Comparison of ENCODE assay signal across 8 cellular contexts in the genomic region with DNA sequence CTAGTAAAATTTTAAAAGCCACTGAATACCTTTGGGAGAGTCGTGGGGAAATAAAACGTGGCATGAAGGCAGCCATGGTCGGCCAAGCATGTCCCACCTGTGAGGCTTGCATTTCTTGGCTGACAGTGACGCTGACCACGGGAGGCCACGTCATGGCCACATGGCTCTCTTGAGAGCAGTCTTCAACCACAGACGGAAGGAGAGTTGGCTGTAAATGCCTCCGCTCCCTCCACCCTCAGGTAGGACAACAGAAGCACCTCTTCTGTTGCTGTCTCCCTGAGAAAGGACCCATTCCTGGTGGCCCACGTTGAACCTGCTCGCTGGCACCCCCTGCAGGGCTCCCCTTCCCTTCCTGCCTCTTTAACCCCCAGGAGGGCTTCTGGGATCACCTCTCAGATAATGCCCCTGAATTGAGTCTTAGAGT. TPM values are rescaled to one million over a fixed set of nuclear protein-coding genes. Genes with fewer than 3 reads are reported as not detected.
DNase-seq lines count a peak whose midpoint lies in the region; ATAC-seq, FAIRE-seq and TF ChIP-seq lines count a peak whose summit lies in the region.

No MANE protein-coding gene starts in this region.

- H3K79me2 ChIP-seq in keratinocyte (ENCODE audit: control insufficient read depth, insufficient read depth, low read length): no peaks in the 10 kb centered on the region

- H3K4me1 ChIP-seq in keratinocyte (ENCODE audit: control insufficient read depth, extremely low read depth, insufficient read depth, low read length): no peaks in the 10 kb centered on the region
- H3K4me1 ChIP-seq in CD4-positive, alpha-beta memory T cell (ENCODE audit: insufficient read depth, low read length): no peaks in the 10 kb centered on the region

- no peak overlapping the region for H3K27ac Mint-ChIP-seq in natural killer cell
- H3K27ac Mint-ChIP-seq in natural killer cell treated with Interleukin-12 subunit alpha and Interleukin-12 subunit beta and Interleukin-15 and Interleukin-18, amount 100 ng/mL, for 72 hours: no peak overlapping the region
- no peak overlapping the region for H3K27ac Mint-ChIP-seq in CD4-positive, alpha-beta memory T cell

- TF ChIP-seq CTCF in natural killer cell (IDR thresholded peaks at IDR 0.05): peak; percentile 10
- peak; percentile 28 to 56 (median 49) for TF ChIP-seq CTCF in keratinocyte (optimal IDR thresholded peaks at IDR 0.05 in 1 of 3, IDR thresholded peaks at IDR 0.05 in 1 of 3, conservative IDR thresholded peaks at IDR 0.05 in 1 of 3; ENCODE audit: extremely low read depth in 1 of 3, insufficient read depth in 2 of 3, low read length in 3 of 3)

- H3K27me3 ChIP-seq in keratinocyte (ENCODE audit: control insufficient read depth, extremely low read depth, insufficient read depth, low read length): no peaks in the 10 kb centered on the region
- H3K27me3 ChIP-seq in CD4-positive, alpha-beta memory T cell (ENCODE audit: insufficient read depth, low read length): no peaks in the 10 kb centered on the region

- dilution Hi-C loops in keratinocyte (cut with MboI; ENCODE audit: extremely low pct_ligation_motif_present, low sequenced_read_pairs): no loop called here

- peaks cover 0 to 8% of the 10 kb centered on the region in 2 donors for H3K4me1 Mint-ChIP-seq in natural killer cell
- H3K4me1 Mint-ChIP-seq in natural killer cell treated with Interleukin-12 subunit alpha and Interleukin-12 subunit beta and Interleukin-15 and Interleukin-18, amount 100 ng/mL, for 72 hours (ENCODE audit: low read depth in 2 of 2): peaks cover 6 to 9% of the 10 kb centered on the region in 2 donors
- peaks cover 3 to 7% (median 4%) of the 10 kb centered on the region in 4 donors for H3K4me1 Mint-ChIP-seq in CD4-positive, alpha-beta memory T cell

- ATAC-seq in natural killer cell (peak; percentile 23 to 31 (median 23)), HG03139 (IDR thresholded peaks at IDR 0.05; ENCODE audit: unreplicated experiment) (peak; percentile 74), HG03045 (IDR thresholded peaks at IDR 0.05; ENCODE audit: unreplicated experiment) (no peak)
- ATAC-seq in natural killer cell treated with Interleukin-12 subunit alpha and Interleukin-12 subunit beta and Interleukin-15 and Interleukin-18, amount 100 ng/mL, for 72 hours: no peak

- H3K4me3 Mint-ChIP-seq in natural killer cell: no peak overlapping the region
- no peak overlapping the region for H3K4me3 Mint-ChIP-seq in natural killer cell treated with Interleukin-12 subunit alpha and Interleukin-12 subunit beta and Interleukin-15 and Interleukin-18, amount 100 ng/mL, for 72 hours
- H3K4me3 Mint-ChIP-seq in CD4-positive, alpha-beta memory T cell: no peak overlapping the region

- H3K27ac ChIP-seq in keratinocyte (ENCODE audit: control insufficient read depth, insufficient read depth, low read length): no peak overlapping the region
- no peak overlapping the region for H3K27ac ChIP-seq in CD4-positive, alpha-beta memory T cell (ENCODE audit: low read depth, low read length)

- no peaks in the 10 kb centered on the region for H3K36me3 Mint-ChIP-seq in natural killer cell
- no peaks in the 10 kb centered on the region for H3K36me3 Mint-ChIP-seq in natural killer cell treated with Interleukin-12 subunit alpha and Interleukin-12 subunit beta and Interleukin-15 and Interleukin-18, amount 100 ng/mL, for 72 hours
- no peaks in the 10 kb centered on the region for H3K36me3 Mint-ChIP-seq in CD4-positive, alpha-beta memory T cell

- H3K9me3 ChIP-seq in keratinocyte (ENCODE audit: control insufficient read depth, low read depth, low read length): no peaks in the 10 kb centered on the region
- H3K9me3 ChIP-seq in CD4-positive, alpha-beta memory T cell (ENCODE audit: control insufficient read depth in 1 of 2, low read length in 2 of 2): no peaks in the 10 kb centered on the region

- intact Hi-C loops in natural killer cell (cut with micrococcal nuclease): no loop called here
- intact Hi-C loops in CD4-positive, alpha-beta memory T cell (cut with micrococcal nuclease): no loop called here

- no peaks in the 10 kb centered on the region for H3K9me1 ChIP-seq in keratinocyte (ENCODE audit: control insufficient read depth, extremely low read depth, insufficient read depth, low read length)

- no peak overlapping the region for H3K4me3 ChIP-seq in keratinocyte (ENCODE audit: control insufficient read depth in 2 of 3, extremely low read depth in 1 of 3, insufficient read depth in 2 of 3, low read depth in 1 of 3, low read length in 3 of 3)
- H3K4me3 ChIP-seq in CD4-positive, alpha-beta memory T cell (ENCODE audit: low read length in 2 of 2): no peak overlapping the region

- H3K36me3 ChIP-seq in keratinocyte (ENCODE audit: control insufficient read depth in 2 of 2, extremely low read depth in 1 of 2, insufficient read depth in 2 of 2, low read length in 2 of 2): no peaks in the 10 kb centered on the region
- no peaks in the 10 kb centered on the region for H3K36me3 ChIP-seq in CD4-positive, alpha-beta memory T cell (ENCODE audit: insufficient read depth, low read length)

- no peaks in the 10 kb centered on the region for H4K20me1 ChIP-seq in keratinocyte (ENCODE audit: control insufficient read depth, extremely low read depth, insufficient read depth, low read length)

- H3K9me3 Mint-ChIP-seq in natural killer cell: no peaks in the 10 kb centered on the region
- no peaks in the 10 kb centered on the region for H3K9me3 Mint-ChIP-seq in natural killer cell treated with Interleukin-12 subunit alpha and Interleukin-12 subunit beta and Interleukin-15 and Interleukin-18, amount 100 ng/mL, for 72 hours
- no peaks in the 10 kb centered on the region for H3K9me3 Mint-ChIP-seq in CD4-positive, alpha-beta memory T cell

- CTCF ChIA-PET in CD4-positive, alpha-beta memory T cell (lab: Charles Lee; ENCODE audit: partially characterized antibody): interaction anchor here (1.3 kb wide), 1 partner anchor 19 kb away, joined by 3 read pairs; no protein-coding TSS in a partner anchor

- POLR2A ChIA-PET in CD4-positive, alpha-beta memory T cell (lab: Charles Lee; ENCODE audit: partially characterized antibody): no interaction called here

- no peak for FAIRE-seq in keratinocyte (lab: Jason Lieb, UNC)

- H3K27me3 Mint-ChIP-seq in natural killer cell (ENCODE audit: low read depth in 2 of 2): no peaks in the 10 kb centered on the region
- H3K27me3 Mint-ChIP-seq in natural killer cell treated with Interleukin-12 subunit alpha and Interleukin-12 subunit beta and Interleukin-15 and Interleukin-18, amount 100 ng/mL, for 72 hours: no peaks in the 10 kb centered on the region
- H3K27me3 Mint-ChIP-seq in CD4-positive, alpha-beta memory T cell: peaks cover 0 to 2% of the 10 kb centered on the region in 2 donors

- no peak overlapping the region for H3K9ac ChIP-seq in keratinocyte (ENCODE audit: control insufficient read depth, extremely low read depth, insufficient read depth, low read length)

- no peak overlapping the region for H2AFZ ChIP-seq in keratinocyte (ENCODE audit: control insufficient read depth, low read length)

- no peak for DNase-seq in natural killer cell
- no peak for DNase-seq in natural killer cell treated with Interleukin-12 subunit alpha and Interleukin-12 subunit beta and Interleukin-15 and Interleukin-18, amount 100 ng/mL, for 72 hours (ENCODE audit: low spot score)
- peak; percentile 42 for DNase-seq in SKM-1 (lab: John Stamatoyannopoulos, UW; ENCODE audit: unreplicated experiment)
- no peak for DNase-seq in keratinocyte (ENCODE audit: low read depth, low spot score)
- DNase-seq in CD4-positive, alpha-beta memory T cell: no peak
- no peak for DNase-seq in T1000 (lab: John Stamatoyannopoulos, UW)

- no peak overlapping the region for H3K4me2 ChIP-seq in keratinocyte (ENCODE audit: control insufficient read depth, extremely low read depth, insufficient read depth, low read depth, low read length)

RNA-seq across cellular contexts. Expression of gene LRRC25, which starts 10.6 kb away (rescaled TPM):
- 10 to 100 TPM in 2 of 3 donors, 1 to 10 TPM in 1; 3.9 to 28.2 (median 12.0) TPM for total RNA-seq in natural killer cell
- not detected for total RNA-seq in natural killer cell treated with Interleukin-12 subunit alpha and Interleukin-12 subunit beta and Interleukin-15 and Interleukin-18, amount 100 ng/mL, for 72 hours
- polyA plus RNA-seq in keratinocyte: not detected in 3 replicates
- polyA plus RNA-seq in keratinocyte (2011; ENCODE audit: low read depth): not detected
- polyA plus RNA-seq in keratinocyte (2011; cell fraction: cytosol; rRNA removed): not detected in 2 replicates
- polyA plus RNA-seq in keratinocyte (2011; cell fraction: nucleus; rRNA removed): not detected in 2 replicates
- not detected in 2 replicates for polyA plus RNA-seq in keratinocyte (2012; ENCODE audit: low replicate concordance)
- polyA minus RNA-seq in keratinocyte: not detected in 3 replicates
- not detected for polyA minus RNA-seq in keratinocyte (2011; cell fraction: cytosol; rRNA and poly(A)+ RNA removed)
- not detected in 2 replicates for polyA minus RNA-seq in keratinocyte (2011; cell fraction: nucleus; rRNA and poly(A)+ RNA removed)
- total RNA-seq in CD4-positive, alpha-beta memory T cell: under 1 TPM; 0.73 to 0.91 TPM
- under 1 TPM in 1 of 2 donors, not detected in 1; 0.07 TPM for polyA plus RNA-seq in CD4-positive, alpha-beta memory T cell

RNA-seq across cellular contexts. Expression of gene SSBP4, which starts 11.1 kb away (rescaled TPM):
- 100 to 1,000 TPM; 137 to 169 (median 158) TPM for total RNA-seq in natural killer cell
- total RNA-seq in natural killer cell treated with Interleukin-12 subunit alpha and Interleukin-12 subunit beta and Interleukin-15 and Interleukin-18, amount 100 ng/mL, for 72 hours: 100 to 1,000 TPM; 112 to 271 TPM
- 7.5 to 11.3 TPM (median 10.8 TPM) in 3 replicates for polyA plus RNA-seq in keratinocyte
- polyA plus RNA-seq in keratinocyte (2011; ENCODE audit: low read depth): 3.6 TPM
- 4.1 and 15.9 TPM in 2 replicates for polyA plus RNA-seq in keratinocyte (2011; cell fraction: cytosol; rRNA removed)
- 12.5 and 15.5 TPM in 2 replicates for polyA plus RNA-seq in keratinocyte (2011; cell fraction: nucleus; rRNA removed)
- 10.1 and 20.9 TPM in 2 replicates for polyA plus RNA-seq in keratinocyte (2012; ENCODE audit: low replicate concordance)
- 2.2 to 9.2 TPM (median 4.5 TPM) in 3 replicates for polyA minus RNA-seq in keratinocyte
- 34.0 TPM for polyA minus RNA-seq in keratinocyte (2011; cell fraction: cytosol; rRNA and poly(A)+ RNA removed)
- 10.2 and 19.3 TPM in 2 replicates for polyA minus RNA-seq in keratinocyte (2011; cell fraction: nucleus; rRNA and poly(A)+ RNA removed)
- 10 to 100 TPM; 71.3 to 73.4 TPM for total RNA-seq in CD4-positive, alpha-beta memory T cell
- polyA plus RNA-seq in CD4-positive, alpha-beta memory T cell: 100 to 1,000 TPM in 1 of 2 donors, 10 to 100 TPM in 1; 81.5 to 108 TPM

RNA-seq across cellular contexts. Expression of gene GDF15, which starts 22.1 kb away (rescaled TPM):
- 1 to 10 TPM in 1 of 3 donors, under 1 TPM in 1, not detected in 1; 0.85 to 1.5 TPM for total RNA-seq in natural killer cell
- total RNA-seq in natural killer cell treated with Interleukin-12 subunit alpha and Interleukin-12 subunit beta and Interleukin-15 and Interleukin-18, amount 100 ng/mL, for 72 hours: under 1 TPM in 1 of 2 donors, not detected in 1; 0.71 TPM
- 0.27 to 0.49 TPM (median 0.31 TPM) in 3 replicates for polyA plus RNA-seq in keratinocyte
- 13.0 TPM for polyA plus RNA-seq in keratinocyte (2011; ENCODE audit: low read depth)
- polyA plus RNA-seq in keratinocyte (2011; cell fraction: cytosol; rRNA removed): 0.56 and 0.99 TPM in 2 replicates
- polyA plus RNA-seq in keratinocyte (2011; cell fraction: nucleus; rRNA removed): 1.9 and 2.4 TPM in 2 replicates
- polyA plus RNA-seq in keratinocyte (2012; ENCODE audit: low replicate concordance): 0.39 and 61.8 TPM in 2 replicates
- polyA minus RNA-seq in keratinocyte: 0.20 to 1.0 TPM in 2 of 3 replicates, not detected in the other
- not detected for polyA minus RNA-seq in keratinocyte (2011; cell fraction: cytosol; rRNA and poly(A)+ RNA removed)
- polyA minus RNA-seq in keratinocyte (2011; cell fraction: nucleus; rRNA and poly(A)+ RNA removed): 1.6 and 2.0 TPM in 2 replicates
- 1 to 10 TPM; 1.2 TPM for total RNA-seq in CD4-positive, alpha-beta memory T cell
- not detected for polyA plus RNA-seq in CD4-positive, alpha-beta memory T cell

RNA-seq across cellular contexts. Expression of gene ISYNA1, which starts 29.9 kb away (rescaled TPM):
- total RNA-seq in natural killer cell: 10 to 100 TPM; 39.7 to 53.6 (median 40.1) TPM
- 10 to 100 TPM; 19.0 to 25.6 TPM for total RNA-seq in natural killer cell treated with Interleukin-12 subunit alpha and Interleukin-12 subunit beta and Interleukin-15 and Interleukin-18, amount 100 ng/mL, for 72 hours
- polyA plus RNA-seq in keratinocyte: 3.5 to 8.3 TPM (median 7.0 TPM) in 3 replicates
- 0.60 TPM for polyA plus RNA-seq in keratinocyte (2011; ENCODE audit: low read depth)
- 3.1 and 7.3 TPM in 2 replicates for polyA plus RNA-seq in keratinocyte (2011; cell fraction: cytosol; rRNA removed)
- polyA plus RNA-seq in keratinocyte (2011; cell fraction: nucleus; rRNA removed): 17.4 and 28.2 TPM in 2 replicates
- 7.7 and 10.7 TPM in 2 replicates for polyA plus RNA-seq in keratinocyte (2012; ENCODE audit: low replicate concordance)
- 3.3 to 6.8 TPM (median 5.9 TPM) in 3 replicates for polyA minus RNA-seq in keratinocyte
- polyA minus RNA-seq in keratinocyte (2011; cell fraction: cytosol; rRNA and poly(A)+ RNA removed): 15.5 TPM
- 6.5 and 8.8 TPM in 2 replicates for polyA minus RNA-seq in keratinocyte (2011; cell fraction: nucleus; rRNA and poly(A)+ RNA removed)
- 10 to 100 TPM; 37.1 to 43.2 TPM for total RNA-seq in CD4-positive, alpha-beta memory T cell
- 10 to 100 TPM; 27.5 to 36.3 TPM for polyA plus RNA-seq in CD4-positive, alpha-beta memory T cell

Comparison
In these comparisons a context has a peak if more than half of its experiments do, and no peak if none do; other contexts are left out.
1. ATAC-seq: peak in natural killer cell (3 of 3) and HG03139 (single experiment); none in natural killer cell treated with Interleukin-12 subunit alpha and Interleukin-12 subunit beta and Interleukin-15 and Interleukin-18, amount 100 ng/mL, for 72 hours (0 of 2) and HG03045 (single experiment).